In the genomic region with DNA sequence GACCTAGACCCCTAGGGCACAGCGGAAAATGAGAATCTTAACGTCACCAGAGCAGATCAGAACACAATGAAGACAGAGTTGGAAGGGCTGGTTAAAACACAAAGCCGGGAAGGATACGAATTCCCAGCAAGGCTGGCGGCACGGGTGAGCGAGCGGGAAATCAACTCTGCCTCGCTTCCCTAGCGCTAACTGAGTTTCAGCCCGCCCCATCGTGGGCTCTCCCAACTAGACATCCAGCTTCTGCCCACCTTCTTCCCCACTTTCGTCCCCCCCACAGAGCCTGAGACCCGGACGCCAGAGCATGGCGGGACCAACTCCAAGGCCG, we compare ENCODE assay signal across 8 cellular contexts. TPM values are rescaled to one million over a fixed set of nuclear protein-coding genes. Genes with fewer than 3 reads are reported as not detected.
DNase-seq lines count a peak whose midpoint lies in the region; ATAC-seq and TF ChIP-seq lines count a peak whose summit lies in the region.

No MANE protein-coding gene starts in this region.

- no peak overlapping the region for H2BK12ac ChIP-seq in trophoblast cell (ENCODE audit: low read length)

- CTCF ChIA-PET in PC-9 (lab: Charles Lee), result no interaction called here

- intact Hi-C loops in PC-9 (cut with micrococcal nuclease; ENCODE audit: unreplicated experiment), result loop anchor here (2.0 kb wide), 2 partner anchors 33 to 73 kb away; partner anchors contain the start of genes ADCY6 and KANSL2
- intact Hi-C loops in esophagus squamous epithelium (cut with DNase I), result no loop called here

- no peaks in the 10 kb centered on the region for H3K9me2 ChIP-seq in PC-9 (ENCODE audit: insufficient read depth)

- DNase-seq in GM06990 (ENCODE audit: extremely low read depth, insufficient read length) (no peak), PC-9 (no peak), esophagus squamous epithelium (lab: John Stamatoyannopoulos, UW) (no peak), trophoblast cell (peak in 1 of 2 donors; percentile 44), NCI-H774 (lab: John Stamatoyannopoulos, UW) (no peak), ureter (ENCODE audit: low spot score) (no peak)

- H4K20me1 ChIP-seq in PC-9 (ENCODE audit: insufficient read depth), result peaks cover 31% of the 10 kb centered on the region

- TF ChIP-seq CTCF in GM06990 (IDR thresholded peaks at IDR 0.05; ENCODE audit: insufficient read depth, low read length, poor library complexity, severe bottlenecking) (no peak), PC-9 (conservative IDR thresholded peaks at IDR 0.05) (no peak), esophagus squamous epithelium (IDR thresholded peaks at IDR 0.05) (no peak)

- no peak for ATAC-seq in GM19324 (IDR thresholded peaks at IDR 0.05; ENCODE audit: low FRiP score, unreplicated experiment)
- no peak for ATAC-seq in HG02642 (IDR thresholded peaks at IDR 0.05; ENCODE audit: poor library complexity, unreplicated experiment)

- H3K14ac ChIP-seq in trophoblast cell (ENCODE audit: low read length), result peak overlapping the region; percentile 62

- H3K27ac ChIP-seq in PC-9, result peak overlapping the region; percentile 85
- peak overlapping the region; percentile 88 to 99 (median 96) for H3K27ac ChIP-seq in esophagus squamous epithelium
- peak overlapping the region; percentile 88 for H3K27ac ChIP-seq in trophoblast cell (ENCODE audit: low read depth, low read length)

- BruUV-seq in PC-9 (replicated peaks; lab: Mats Ljungman, UMichigan), result TSS peak; percentile 50

- H3K9me3 ChIP-seq in PC-9 (ENCODE audit: insufficient read depth, low read depth), result peaks cover 12% of the 10 kb centered on the region; the same call in 1 of the 2 replicates
- H3K9me3 ChIP-seq in esophagus squamous epithelium, result peaks cover 0 to 16% (median 8%) of the 10 kb centered on the region in 3 donors
- no peaks in the 10 kb centered on the region for H3K9me3 ChIP-seq in trophoblast cell (ENCODE audit: insufficient read depth, low read depth, low read length)

- WGBS in esophagus squamous epithelium, 2 donors, result 0 to 3% methylated on average over 6 to 15 of the region's 17 CpGs
- WGBS in trophoblast cell (ENCODE audit: extremely low coverage, insufficient coverage, insufficient read length), result no CpG with 5 or more reads among the region's 17 CpGs

- H2BK120ac ChIP-seq in trophoblast cell (ENCODE audit: insufficient read depth, low read length, poor library complexity), result peak overlapping the region; percentile 7

- peak overlapping the region; percentile 93 for H3K4me2 ChIP-seq in PC-9
- H3K4me2 ChIP-seq in trophoblast cell (ENCODE audit: low read length), result peak overlapping the region; percentile 77

- peaks cover 10% of the 10 kb centered on the region for H3K79me1 ChIP-seq in trophoblast cell (ENCODE audit: low read length)

- H2AFZ ChIP-seq in PC-9, result peak overlapping the region; percentile 74
- H2AFZ ChIP-seq in trophoblast cell (ENCODE audit: insufficient read depth, low read length, poor library complexity), result no peak overlapping the region

- H2BK5ac ChIP-seq in trophoblast cell (ENCODE audit: low read depth, low read length, poor library complexity), result peak overlapping the region; percentile 57

- H4K12ac ChIP-seq in trophoblast cell (ENCODE audit: low read depth, low read length), result peak overlapping the region; percentile 48

- peak overlapping the region; percentile 98 for H3K9ac ChIP-seq in trophoblast cell (ENCODE audit: low read length)

- peaks cover 51% of the 10 kb centered on the region for H3K79me2 ChIP-seq in PC-9 (ENCODE audit: low read depth)
- peaks cover 26% of the 10 kb centered on the region for H3K79me2 ChIP-seq in trophoblast cell (ENCODE audit: control insufficient read depth, insufficient read depth, low read length, poor library complexity)

- peak overlapping the region; percentile 54 for H4K91ac ChIP-seq in trophoblast cell (ENCODE audit: low read depth, low read length)

- TF ChIP-seq POLR2A in esophagus squamous epithelium (IDR thresholded peaks at IDR 0.05), result no peak

- peak overlapping the region; percentile 68 for H3K4ac ChIP-seq in trophoblast cell (ENCODE audit: low read depth, low read length)

- H3K4me3 ChIP-seq in GM06990 (replicated peaks; ENCODE audit: low read depth, low read length) (peak overlapping the region; percentile 83), PC-9 (peak overlapping the region; percentile 96), esophagus squamous epithelium (peak overlapping the region; percentile 41 to 93 (median 86)), trophoblast cell (ENCODE audit: low read depth, low read length) (peak overlapping the region; percentile 90)

- POLR2A ChIA-PET in PC-9 (lab: Charles Lee; ENCODE audit: unreplicated experiment), result no interaction called here

- H3F3A ChIP-seq in PC-9 (ENCODE audit: insufficient read depth, low read depth), result peaks cover 34% of the 10 kb centered on the region

- no peak overlapping the region for H2AK5ac ChIP-seq in trophoblast cell (ENCODE audit: low read length)

- H3K27me3 ChIP-seq in GM06990 (replicated peaks; ENCODE audit: control insufficient read depth, insufficient read depth, low read length), result no peaks in the 10 kb centered on the region
- no peaks in the 10 kb centered on the region for H3K27me3 ChIP-seq in PC-9 (ENCODE audit: insufficient read depth, low read depth)
- no peaks in the 10 kb centered on the region for H3K27me3 ChIP-seq in esophagus squamous epithelium
- no peaks in the 10 kb centered on the region for H3K27me3 ChIP-seq in trophoblast cell (ENCODE audit: insufficient read depth, low read length)

- H3K18ac ChIP-seq in trophoblast cell (ENCODE audit: low read length), result peak overlapping the region; percentile 17

- H3K36me3 ChIP-seq in GM06990 (ENCODE audit: control insufficient read depth, insufficient read depth, low read length) (no peaks in the 10 kb centered on the region; the same call in 1 of the 2 replicates), PC-9 (ENCODE audit: low read depth) (peaks cover 24% of the 10 kb centered on the region), esophagus squamous epithelium (peaks cover 0 to 37% (median 3%) of the 10 kb centered on the region in 3 donors), trophoblast cell (ENCODE audit: control insufficient read depth in 1 of 2, insufficient read depth in 2 of 2, low read length in 2 of 2) (peaks cover 15% of the 10 kb centered on the region in 2 experiments)

- H3K23ac ChIP-seq in trophoblast cell (ENCODE audit: low read length), result no peak overlapping the region

- peaks cover 15% of the 10 kb centered on the region for H3K4me1 ChIP-seq in PC-9 (replicated peaks; ENCODE audit: insufficient read depth)
- H3K4me1 ChIP-seq in esophagus squamous epithelium, result peaks cover 8 to 55% (median 25%) of the 10 kb centered on the region in 3 donors
- H3K4me1 ChIP-seq in trophoblast cell (ENCODE audit: control insufficient read depth in 1 of 2, insufficient read depth in 2 of 2, low read length in 2 of 2), result peaks cover 3 to 5% of the 10 kb centered on the region in 2 experiments

- H4K8ac ChIP-seq in trophoblast cell (ENCODE audit: low read depth, low read length), result peak overlapping the region; percentile 48

RNA-seq across cellular contexts. Expression of gene CCNT1, which starts 0.4 kb away (rescaled TPM):
- total RNA-seq in PC-9 (2021) (20.3 and 50.8 TPM in 2 replicates), esophagus squamous epithelium (10 to 100 TPM; 16.2 to 23.3 (median 18.5) TPM), ureter (44.3 TPM)
- polyA plus RNA-seq in trophoblast cell (2013), result 16.2 and 17.0 TPM in 2 replicates

RNA-seq across cellular contexts. Expression of gene KANSL2, which starts 34.1 kb away (rescaled TPM):
- total RNA-seq in PC-9 (2021), result 21.8 and 28.2 TPM in 2 replicates
- total RNA-seq in esophagus squamous epithelium, result 10 to 100 TPM; 23.9 to 46.0 (median 33.3) TPM
- polyA plus RNA-seq in trophoblast cell (2013), result 25.7 and 26.9 TPM in 2 replicates
- total RNA-seq in ureter, result 34.0 TPM
